Comparison of ENCODE assay signal across 1 cellular context in genomic region chr7:139421123-139421522, GRCh38.
TF ChIP-seq lines count a peak whose summit lies in the region.

No MANE protein-coding gene starts in this region.

TF ChIP-seq in K562, 482 proteins besides CTCF, POLR2A, EP300 and RAD21 (continued from another document):
- TF ChIP-seq, protein P1, sequence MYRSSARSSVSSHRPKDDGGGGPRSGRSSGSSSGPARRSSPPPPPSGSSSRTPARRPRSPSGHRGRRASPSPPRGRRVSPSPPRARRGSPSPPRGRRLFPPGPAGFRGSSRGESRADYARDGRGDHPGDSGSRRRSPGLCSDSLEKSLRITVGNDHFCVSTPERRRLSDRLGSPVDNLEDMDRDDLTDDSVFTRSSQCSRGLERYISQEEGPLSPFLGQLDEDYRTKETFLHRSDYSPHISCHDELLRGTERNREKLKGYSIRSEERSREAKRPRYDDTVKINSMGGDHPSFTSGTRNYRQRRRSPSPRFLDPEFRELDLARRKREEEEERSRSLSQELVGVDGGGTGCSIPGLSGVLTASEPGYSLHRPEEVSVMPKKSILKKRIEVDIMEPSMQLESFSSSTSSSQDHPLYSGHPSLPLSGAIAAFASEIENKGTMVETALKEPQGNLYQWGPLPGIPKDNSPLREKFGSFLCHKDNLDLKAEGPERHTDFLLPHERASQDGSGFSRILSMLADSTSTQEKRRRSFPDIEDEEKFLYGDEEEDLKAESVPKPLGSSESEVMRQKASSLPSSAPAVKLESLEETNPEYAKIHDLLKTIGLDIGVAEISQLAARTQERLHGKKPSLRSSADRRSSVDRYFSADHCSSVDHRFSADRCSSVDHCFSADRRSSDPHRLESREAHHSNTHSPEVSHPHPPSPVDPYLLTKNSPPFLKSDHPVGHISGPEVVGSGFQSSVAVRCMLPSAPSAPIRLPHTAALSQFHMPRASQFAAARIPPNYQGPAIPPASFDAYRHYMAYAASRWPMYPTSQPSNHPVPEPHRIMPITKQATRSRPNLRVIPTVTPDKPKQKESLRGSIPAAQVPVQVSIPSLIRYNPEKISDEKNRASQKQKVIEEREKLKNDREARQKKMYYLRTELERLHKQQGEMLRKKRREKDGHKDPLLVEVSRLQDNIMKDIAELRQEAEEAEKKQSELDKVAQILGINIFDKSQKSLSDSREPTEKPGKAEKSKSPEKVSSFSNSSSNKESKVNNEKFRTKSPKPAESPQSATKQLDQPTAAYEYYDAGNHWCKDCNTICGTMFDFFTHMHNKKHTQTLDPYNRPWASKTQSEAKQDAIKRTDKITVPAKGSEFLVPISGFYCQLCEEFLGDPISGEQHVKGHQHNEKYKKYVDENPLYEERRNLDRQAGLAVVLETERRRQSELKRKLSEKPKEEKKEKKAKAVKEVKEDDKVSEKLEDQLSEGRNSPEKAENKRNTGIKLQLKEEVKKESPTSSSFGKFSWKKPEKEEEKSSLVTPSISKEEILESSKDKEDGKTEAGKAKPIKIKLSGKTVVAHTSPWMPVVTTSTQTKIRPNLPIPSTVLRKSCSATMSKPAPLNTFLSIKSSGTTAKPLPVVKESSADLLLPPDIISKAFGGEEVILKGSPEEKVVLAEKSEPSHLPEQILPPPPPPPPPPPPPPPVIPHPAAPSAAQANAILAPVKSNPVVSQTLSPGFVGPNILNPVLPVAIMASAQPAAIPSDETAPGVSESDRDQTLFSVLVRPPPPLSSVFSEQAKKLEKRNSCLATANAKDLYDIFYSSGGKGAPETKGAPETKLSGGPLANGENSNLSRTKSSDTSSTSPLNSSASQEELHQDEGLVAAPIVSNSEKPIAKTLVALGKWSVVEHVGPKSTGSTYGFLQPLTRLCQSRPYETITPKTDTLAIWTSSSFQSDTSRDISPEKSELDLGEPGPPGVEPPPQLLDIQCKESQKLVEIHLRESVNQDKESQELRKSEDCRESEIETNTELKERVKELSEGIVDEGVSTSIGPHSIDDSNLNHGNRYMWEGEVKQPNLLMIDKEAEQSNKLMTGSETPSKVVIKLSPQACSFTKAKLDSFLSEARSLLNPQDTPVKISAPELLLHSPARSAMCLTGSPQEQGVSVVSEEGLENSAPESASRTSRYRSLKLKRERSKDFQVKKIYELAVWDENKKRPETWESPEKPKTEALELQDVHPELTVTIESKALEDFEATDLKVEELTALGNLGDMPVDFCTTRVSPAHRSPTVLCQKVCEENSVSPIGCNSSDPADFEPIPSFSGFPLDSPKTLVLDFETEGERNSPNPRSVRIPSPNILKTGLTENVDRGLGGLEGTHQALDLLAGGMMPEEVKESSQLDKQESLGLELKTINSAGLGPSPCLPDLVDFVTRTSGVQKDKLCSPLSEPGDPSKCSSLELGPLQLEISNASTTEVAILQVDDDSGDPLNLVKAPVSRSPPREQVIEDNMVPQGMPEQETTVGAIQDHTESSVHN (IDR thresholded peaks at IDR 0.05; ENCODE audit: borderline replicate concordance in 1 of 2, low read depth in 1 of 2): no peak
- TF ChIP-seq, protein P2, sequence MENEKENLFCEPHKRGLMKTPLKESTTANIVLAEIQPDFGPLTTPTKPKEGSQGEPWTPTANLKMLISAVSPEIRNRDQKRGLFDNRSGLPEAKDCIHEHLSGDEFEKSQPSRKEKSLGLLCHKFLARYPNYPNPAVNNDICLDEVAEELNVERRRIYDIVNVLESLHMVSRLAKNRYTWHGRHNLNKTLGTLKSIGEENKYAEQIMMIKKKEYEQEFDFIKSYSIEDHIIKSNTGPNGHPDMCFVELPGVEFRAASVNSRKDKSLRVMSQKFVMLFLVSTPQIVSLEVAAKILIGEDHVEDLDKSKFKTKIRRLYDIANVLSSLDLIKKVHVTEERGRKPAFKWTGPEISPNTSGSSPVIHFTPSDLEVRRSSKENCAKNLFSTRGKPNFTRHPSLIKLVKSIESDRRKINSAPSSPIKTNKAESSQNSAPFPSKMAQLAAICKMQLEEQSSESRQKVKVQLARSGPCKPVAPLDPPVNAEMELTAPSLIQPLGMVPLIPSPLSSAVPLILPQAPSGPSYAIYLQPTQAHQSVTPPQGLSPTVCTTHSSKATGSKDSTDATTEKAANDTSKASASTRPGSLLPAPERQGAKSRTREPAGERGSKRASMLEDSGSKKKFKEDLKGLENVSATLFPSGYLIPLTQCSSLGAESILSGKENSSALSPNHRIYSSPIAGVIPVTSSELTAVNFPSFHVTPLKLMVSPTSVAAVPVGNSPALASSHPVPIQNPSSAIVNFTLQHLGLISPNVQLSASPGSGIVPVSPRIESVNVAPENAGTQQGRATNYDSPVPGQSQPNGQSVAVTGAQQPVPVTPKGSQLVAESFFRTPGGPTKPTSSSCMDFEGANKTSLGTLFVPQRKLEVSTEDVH (IDR thresholded peaks at IDR 0.05; ENCODE audit: low read depth, partially characterized antibody): no peak
- TF ChIP-seq NFE2L1 (tag; IDR thresholded peaks at IDR 0.05; ENCODE audit: borderline replicate concordance, low read depth) (peak; percentile 45), MAFG (tag; conservative IDR thresholded peaks at IDR 0.05) (peak; percentile 69), ZNF316 (IDR thresholded peaks at IDR 0.05) (peak; percentile 68), NFE2 (IDR thresholded peaks at IDR 0.05; ENCODE audit: low read depth) (peak; percentile 30; the same call in 1 of the 2 replicates)
